In genomic region chr12:127980585-127980984, GRCh38 we compare ENCODE assay signal across 1 cellular context.
TF ChIP-seq lines count a peak whose summit lies in the region.

No MANE protein-coding gene starts in this region.

TF ChIP-seq in GM23338, 12 proteins besides CTCF, POLR2A, EP300 and RAD21:
- TF ChIP-seq ZNF462 (CRISPR knock-in tag; IDR thresholded peaks at IDR 0.05) = no peak
- TF ChIP-seq ZNF331 (CRISPR knock-in tag; IDR thresholded peaks at IDR 0.05; ENCODE audit: low read depth) = no peak
- TF ChIP-seq EZH2 (IDR thresholded peaks at IDR 0.05; ENCODE audit: low read depth, unreplicated experiment) = no peak
- TF ChIP-seq EZH2phosphoT487 (IDR thresholded peaks at IDR 0.05; ENCODE audit: unreplicated experiment) = no peak
- TF ChIP-seq POLR2AphosphoS5 (IDR thresholded peaks at IDR 0.05; ENCODE audit: low read depth) = no peak
- no peak for TF ChIP-seq JUNB (IDR thresholded peaks at IDR 0.05; ENCODE audit: unreplicated experiment)
- TF ChIP-seq ETS1 (IDR thresholded peaks at IDR 0.05) = no peak
